Comparison of ENCODE assay signal across 8 cellular contexts in the genomic region with DNA sequence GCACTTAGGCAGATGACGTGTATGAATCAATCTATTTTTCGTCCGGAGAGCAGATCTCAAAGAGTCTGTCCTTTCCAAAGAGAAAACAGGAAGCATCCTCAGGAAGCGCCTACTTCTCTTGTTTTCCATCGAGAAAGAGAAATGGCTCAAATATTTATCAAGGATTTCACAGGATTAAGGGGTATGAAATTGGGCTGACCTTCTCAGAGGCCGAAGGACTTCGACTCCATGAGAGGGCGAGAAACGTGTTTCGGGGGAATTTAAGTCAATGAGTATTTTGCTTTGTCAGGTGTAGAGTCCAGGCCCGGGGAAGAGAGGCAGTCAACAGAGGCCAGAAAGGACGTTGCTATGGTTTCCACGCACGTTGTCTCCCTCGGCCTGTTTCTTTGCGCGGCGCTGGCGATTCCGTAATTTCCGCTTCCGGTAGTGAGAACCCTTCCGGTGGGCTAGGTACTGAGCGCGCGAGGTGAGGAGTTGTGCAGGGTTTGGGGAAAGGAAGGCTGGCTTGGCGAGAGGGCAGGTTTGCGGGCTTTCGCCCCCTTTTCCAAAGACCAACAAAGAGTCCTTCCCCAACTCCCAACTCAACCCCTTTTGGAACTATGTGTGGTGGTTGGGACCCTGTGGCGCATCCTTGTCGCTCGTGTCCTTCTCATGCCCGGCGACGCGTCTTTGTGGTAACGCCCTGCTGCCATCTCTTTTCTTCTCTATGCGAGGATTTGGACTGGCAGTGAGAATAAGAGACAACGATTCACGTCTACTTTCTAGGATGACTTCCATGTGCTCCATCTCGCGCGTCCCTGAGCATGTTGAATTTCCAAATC. TPM values are rescaled to one million over a fixed set of nuclear protein-coding genes. Genes with fewer than 3 reads are reported as not detected.
A peak's percentile ranks its signal among the peaks of the same experiment; 100 is the strongest.
DNase-seq lines count a peak whose midpoint lies in the region; ATAC-seq and TF ChIP-seq lines count a peak whose summit lies in the region.

A gene (plus strand): TSS at position 429 of the 821 bp plus-strand sequence. CDS start 506 bp downstream, outside the sequence.

- no peak within 1 kb of the TSS for H2BK15ac ChIP-seq in H9 (ENCODE audit: low read depth, low read length)

- H3K9ac ChIP-seq in H9 (ENCODE audit: extremely low read depth, insufficient read length, low read length): peak within 1 kb of the TSS; percentile 90

- H4K91ac ChIP-seq in H9 (ENCODE audit: insufficient read length, low read depth, low read length): no peak within 1 kb of the TSS

- no peaks in the 10 kb centered on the region for H3K4me1 ChIP-seq in H9 (ENCODE audit: insufficient read depth, low read length)

- H3K4me3 ChIP-seq in MG63 (peak within 1 kb of the TSS; percentile 80), fibroblast of pulmonary artery (replicated peaks; ENCODE audit: low read depth, low read length) (peak within 1 kb of the TSS; percentile 80)

- H3K79me1 ChIP-seq in H9 (ENCODE audit: insufficient read depth, low read depth, low read length, poor library complexity, severe bottlenecking): peaks cover 5% of the 10 kb centered on the region

- peaks cover under 1% of the 10 kb centered on the region for H4K20me1 ChIP-seq in H9 (ENCODE audit: control insufficient read depth, insufficient read depth, insufficient read length)

- peak within 1 kb of the TSS; percentile 86 for H2BK120ac ChIP-seq in H9 (ENCODE audit: low read depth, low read length, poor library complexity, severe bottlenecking)

- peak within 1 kb of the TSS; percentile 99 for H3T11ph ChIP-seq in H9 (ENCODE audit: low read length)

- H3K4me1 Mint-ChIP-seq in H9: peaks cover 20 to 22% of the 10 kb centered on the region in 2 experiments
- H3K4me1 Mint-ChIP-seq in natural killer cell treated with Interleukin-12 subunit alpha and Interleukin-12 subunit beta and Interleukin-15 and Interleukin-18, amount 100 ng/mL, for 72 hours (ENCODE audit: low read depth in 2 of 2): peaks cover 20 to 24% of the 10 kb centered on the region in 2 donors

- H3K56ac ChIP-seq in H9 (ENCODE audit: insufficient read length, low read depth, low read length): peak within 1 kb of the TSS; percentile 41

- H3K4me2 ChIP-seq in H9 (ENCODE audit: insufficient read depth, insufficient read length, low read length): peak within 1 kb of the TSS; percentile 99

- H3K79me2 ChIP-seq in H9 (ENCODE audit: insufficient read depth, low read length): peaks cover 5% of the 10 kb centered on the region; the same call in 1 of the 2 replicates

- peak within 1 kb of the TSS; percentile 95 for H3K14ac ChIP-seq in H9 (ENCODE audit: insufficient read depth, low read length)

- H3K9me3 Mint-ChIP-seq in H9: no peaks in the 10 kb centered on the region
- H3K9me3 Mint-ChIP-seq in natural killer cell treated with Interleukin-12 subunit alpha and Interleukin-12 subunit beta and Interleukin-15 and Interleukin-18, amount 100 ng/mL, for 72 hours: no peaks in the 10 kb centered on the region

- H2BK12ac ChIP-seq in H9 (ENCODE audit: insufficient read length, low read depth, low read length): peak within 1 kb of the TSS; percentile 91

- H2BK20ac ChIP-seq in H9 (ENCODE audit: low read depth, low read length, poor library complexity, severe bottlenecking): no peak within 1 kb of the TSS

- H2AFZ ChIP-seq in H9 (ENCODE audit: low read length): no peak within 1 kb of the TSS

- peaks cover 9% of the 10 kb centered on the region for H3K23me2 ChIP-seq in H9 (ENCODE audit: insufficient read length, low read depth, low read length, poor library complexity, severe bottlenecking)

- H3K4me3 Mint-ChIP-seq in H9: peak within 1 kb of the TSS; percentile 93 to 97
- peak within 1 kb of the TSS; percentile 93 for H3K4me3 Mint-ChIP-seq in natural killer cell treated with Interleukin-12 subunit alpha and Interleukin-12 subunit beta and Interleukin-15 and Interleukin-18, amount 100 ng/mL, for 72 hours

- no peak for TF ChIP-seq CTCF in H9 (conservative IDR thresholded peaks at IDR 0.05)
- TF ChIP-seq CTCF in fibroblast of pulmonary artery (IDR thresholded peaks at IDR 0.05; ENCODE audit: low read length, missing control alignments): no peak

- H3K27me3 ChIP-seq in H9 (ENCODE audit: insufficient read depth, low read length) (no peaks in the 10 kb centered on the region), MG63 (peaks cover under 1% of the 10 kb centered on the region; the same call in 1 of the 2 replicates)

- peak; percentile 99 to 100 for ATAC-seq in natural killer cell treated with Interleukin-12 subunit alpha and Interleukin-12 subunit beta and Interleukin-15 and Interleukin-18, amount 100 ng/mL, for 72 hours
- peak; percentile 100 for ATAC-seq in stimulated activated naive CD8-positive, alpha-beta T cell treated with anti-CD3 and anti-CD28 coated beads, Interleukin-15, Interleukin-2, amounts not matched to agents 100 U/mL and 50 U/mL, for 24 hours

- H3K27ac ChIP-seq in H9 (ENCODE audit: insufficient read length, low read depth, low read length): peak within 1 kb of the TSS; percentile 82

- WGBS in H9 (ENCODE audit: extremely low coverage, insufficient read length, low lambda C conversion rate): no CpG with 5 or more reads among the region's 43 CpGs

- peak within 1 kb of the TSS; percentile 95 to 99 (median 97) for H3K27ac Mint-ChIP-seq in H9
- H3K27ac Mint-ChIP-seq in natural killer cell treated with Interleukin-12 subunit alpha and Interleukin-12 subunit beta and Interleukin-15 and Interleukin-18, amount 100 ng/mL, for 72 hours: peak within 1 kb of the TSS; percentile 87 to 94

- H3K36me3 ChIP-seq in MG63: peaks cover 33% of the 10 kb centered on the region

- peak within 1 kb of the TSS; percentile 2 for H3K23ac ChIP-seq in H9 (ENCODE audit: insufficient read length, low read depth, low read length)

- H3K36me3 Mint-ChIP-seq in H9 (ENCODE audit: insufficient read depth in 1 of 3, low read depth in 3 of 3): peaks cover 28 to 44% (median 40%) of the 10 kb centered on the region in 3 experiments
- peaks cover 14% of the 10 kb centered on the region for H3K36me3 Mint-ChIP-seq in natural killer cell treated with Interleukin-12 subunit alpha and Interleukin-12 subunit beta and Interleukin-15 and Interleukin-18, amount 100 ng/mL, for 72 hours

- peak within 1 kb of the TSS; percentile 99 for H3K18ac ChIP-seq in H9 (ENCODE audit: insufficient read length, low read depth, low read length)

- H3K4ac ChIP-seq in H9 (ENCODE audit: low read depth, low read length): no peak within 1 kb of the TSS; the same call in 1 of the 2 replicates

- peak; percentile 95 for DNase-seq in ELF-1 (ENCODE audit: low read depth, low spot score)
- DNase-seq in H9: peak; percentile 95
- peak; percentile 95 for DNase-seq in MG63
- peak; percentile 100 for DNase-seq in SHP77 (lab: John Stamatoyannopoulos, UW)
- peak; percentile 78 for DNase-seq in activated T-helper 9 cell treated with anti-CD3 and anti-CD28 coated beads, Interleukin-2, amount 50 U/mL, for 16 hours (ENCODE audit: low read depth)
- peak; percentile 94 for DNase-seq in fibroblast of pulmonary artery (ENCODE audit: low read depth)
- DNase-seq in natural killer cell treated with Interleukin-12 subunit alpha and Interleukin-12 subunit beta and Interleukin-15 and Interleukin-18, amount 100 ng/mL, for 72 hours (ENCODE audit: low spot score): peak; percentile 92
- DNase-seq in stimulated activated naive CD8-positive, alpha-beta T cell treated with anti-CD3 and anti-CD28 coated beads, Interleukin-15, Interleukin-2, amounts not matched to agents 100 U/mL and 50 U/mL, for 24 hours: peak; percentile 89

- no peaks in the 10 kb centered on the region for H3K27me3 Mint-ChIP-seq in H9 (ENCODE audit: low read depth)
- H3K27me3 Mint-ChIP-seq in natural killer cell treated with Interleukin-12 subunit alpha and Interleukin-12 subunit beta and Interleukin-15 and Interleukin-18, amount 100 ng/mL, for 72 hours: peaks cover 0 to 4% of the 10 kb centered on the region in 2 donors

- H2AK5ac ChIP-seq in H9 (ENCODE audit: insufficient read length, low read length): no peak within 1 kb of the TSS

- peak within 1 kb of the TSS; percentile 43 for H4K8ac ChIP-seq in H9 (replicated peaks; ENCODE audit: insufficient read length, low read depth, low read length)

- H2BK5ac ChIP-seq in H9 (ENCODE audit: insufficient read length, low read length): peak within 1 kb of the TSS; percentile 42

- H4K5ac ChIP-seq in H9 (ENCODE audit: insufficient read length, low read depth, low read length): peak within 1 kb of the TSS; percentile 39

- no peaks in the 10 kb centered on the region for H3K9me3 ChIP-seq in H9 (ENCODE audit: control insufficient read depth, low read depth, low read length)
- H3K9me3 ChIP-seq in MG63: no peaks in the 10 kb centered on the region

RNA-seq across cellular contexts. Expression of the gene that starts here (rescaled TPM):
- total RNA-seq in H9 (2021): 113 and 114 TPM in 2 replicates
- total RNA-seq in MG63 (2014; rRNA removed; shearing (Covaris generic); ENCODE audit: low replicate concordance): 75.5 and 80.7 TPM in 2 replicates
- 10 to 100 TPM; 56.5 to 63.0 TPM for total RNA-seq in natural killer cell treated with Interleukin-12 subunit alpha and Interleukin-12 subunit beta and Interleukin-15 and Interleukin-18, amount 100 ng/mL, for 72 hours

Comparison
In these comparisons a context has a peak if more than half of its experiments do, and no peak if none do; other contexts are left out.
1. Peak in every context shown above with its lines: DNase-seq, ATAC-seq, H3K4me3 ChIP-seq and H3K27ac ChIP-seq.